27 cellular contexts compared by ENCODE assay signal in genomic region chr4:57231781-57232180, GRCh38.
DNase-seq lines count a peak whose midpoint lies in the region; ATAC-seq and TF ChIP-seq lines count a peak whose summit lies in the region.
"Had no signal": no experiment of that assay in that cellular context is flagged by ENCODE, and none has a peak within 500 bp of the region (broad histone marks: within the 10 kb centered on the region; RNA-seq: fewer than 3 reads in every experiment).

No MANE protein-coding gene starts in this region.

- no peak for TF ChIP-seq CTCF in mammary epithelial cell (conservative IDR thresholded peaks at IDR 0.05 in 1 of 2, IDR thresholded peaks at IDR 0.05 in 1 of 2; ENCODE audit: extremely low read depth in 1 of 2, insufficient read depth in 1 of 2, low read depth in 1 of 2, low read length in 2 of 2)
- TF ChIP-seq CTCF in fibroblast of pulmonary artery (IDR thresholded peaks at IDR 0.05; ENCODE audit: low read length, missing control alignments), result no peak
- no peak for TF ChIP-seq CTCF in nephron progenitor cell (IDR thresholded peaks at IDR 0.05)

- H3K4me3 Mint-ChIP-seq in nephron progenitor cell, result no peak overlapping the region
- H3K4me3 Mint-ChIP-seq in immature natural killer cell, result no peak overlapping the region
- H3K4me3 Mint-ChIP-seq: activated T-helper 17 cell treated with anti-CD3 and anti-CD28 coated beads, Interleukin-2, amount 50 U/mL, for 72 hours; dendritic cell treated with granulocyte-macrophage colony-stimulating factor and Interleukin-4, amounts not matched to agents 40 ng/mL and 50 ng/mL, for 4 days; stimulated activated effector memory CD8-positive, alpha-beta T cell treated with anti-CD3 and anti-CD28 coated beads, Interleukin-12 subunit alpha, Interleukin-12 subunit beta, amount 100 ng/mL, for 72 hours had no signal

- H3K4me1 ChIP-seq in mammary epithelial cell (ENCODE audit: insufficient read depth, low read length), result peaks cover 40% of the 10 kb centered on the region
- H3K4me1 ChIP-seq: esophagus squamous epithelium, Peyer's patch, psoas muscle had no signal

- BruUV-seq in mammary epithelial cell (replicated peaks; lab: Mats Ljungman, UMichigan), result no TSS peak

- H2AFZ ChIP-seq in mammary epithelial cell (ENCODE audit: low read depth, low read length), result no peak overlapping the region

- H3K27me3 Mint-ChIP-seq in nephron progenitor cell (ENCODE audit: low read depth, poor library complexity) (no peaks in the 10 kb centered on the region), immature natural killer cell (ENCODE audit: low read depth in 3 of 3) (peaks cover 0 to 9% (median 5%) of the 10 kb centered on the region in 3 donors)
- H3K27me3 Mint-ChIP-seq: dendritic cell treated with granulocyte-macrophage colony-stimulating factor and Interleukin-4, amounts not matched to agents 40 ng/mL and 50 ng/mL, for 4 days had no signal

- in situ Hi-C loops in mammary epithelial cell (cut with MboI; ENCODE audit: low sequenced_read_pairs in 2 of 2), result no loop called here

- H3K9me3 Mint-ChIP-seq in nephron progenitor cell (peaks cover 3% of the 10 kb centered on the region), immature natural killer cell (peaks cover 0 to 6% (median 0%) of the 10 kb centered on the region in 6 donors)
- H3K9me3 Mint-ChIP-seq: dendritic cell treated with granulocyte-macrophage colony-stimulating factor and Interleukin-4, amounts not matched to agents 40 ng/mL and 50 ng/mL, for 4 days; stimulated activated effector memory CD8-positive, alpha-beta T cell treated with anti-CD3 and anti-CD28 coated beads, Interleukin-12 subunit alpha, Interleukin-12 subunit beta, amount 100 ng/mL, for 72 hours had no signal

- peaks cover 37% of the 10 kb centered on the region for H3K4me1 Mint-ChIP-seq in nephron progenitor cell
- H3K4me1 Mint-ChIP-seq in immature natural killer cell, result no peaks in the 10 kb centered on the region
- H3K4me1 Mint-ChIP-seq: activated T-helper 17 cell treated with anti-CD3 and anti-CD28 coated beads, Interleukin-2, amount 50 U/mL, for 72 hours; stimulated activated effector memory CD8-positive, alpha-beta T cell treated with anti-CD3 and anti-CD28 coated beads, Interleukin-12 subunit alpha, Interleukin-12 subunit beta, amount 100 ng/mL, for 72 hours had no signal

- H3K79me2 ChIP-seq in mammary epithelial cell (ENCODE audit: insufficient read depth, low read length), result no peaks in the 10 kb centered on the region

- dilution Hi-C loops in mammary epithelial cell (cut with HindIII; ENCODE audit: low sequenced_read_pairs), result no loop called here

- H3K9ac ChIP-seq in mammary epithelial cell (ENCODE audit: insufficient read depth, low read length), result no peak overlapping the region

- WGBS in mammary epithelial cell (ENCODE audit: low coverage, missing lambda C conversion rate), result 75% methylated on average over 2 of the region's 2 CpGs

- ATAC-seq in HG03175 (IDR thresholded peaks at IDR 0.05; ENCODE audit: unreplicated experiment), result no peak
- no peak for ATAC-seq in HG02981 (IDR thresholded peaks at IDR 0.05; ENCODE audit: unreplicated experiment)
- ATAC-seq: activated T-helper 17 cell treated with anti-CD3 and anti-CD28 coated beads, Interleukin-2, amount 50 U/mL, for 72 hours; left ventricle myocardium superior; psoas muscle; stimulated activated effector memory CD8-positive, alpha-beta T cell treated with anti-CD3 and anti-CD28 coated beads, Interleukin-12 subunit alpha, Interleukin-12 subunit beta, amount 100 ng/mL, for 72 hours had no signal

- H3K4me3 ChIP-seq in mammary epithelial cell (replicated peaks in 1 of 3; ENCODE audit: insufficient read depth in 1 of 3, low read depth in 2 of 3, low read length in 3 of 3) (no peak overlapping the region), fibroblast of pulmonary artery (replicated peaks; ENCODE audit: low read depth, low read length) (no peak overlapping the region)
- H3K4me3 ChIP-seq: esophagus squamous epithelium, Peyer's patch, psoas muscle, tibial nerve had no signal

- H3K27ac ChIP-seq in mammary epithelial cell (ENCODE audit: insufficient read depth, low read depth, low read length), result no peak overlapping the region
- H3K27ac ChIP-seq: esophagus squamous epithelium, Peyer's patch, psoas muscle had no signal

- no peaks in the 10 kb centered on the region for H3K27me3 ChIP-seq in mammary epithelial cell (ENCODE audit: insufficient read depth, low read length)
- H3K27me3 ChIP-seq: Peyer's patch, tibial nerve had no signal

- H3K27ac Mint-ChIP-seq in nephron progenitor cell (peak overlapping the region; percentile 6), immature natural killer cell (no peak overlapping the region)
- H3K27ac Mint-ChIP-seq: activated T-helper 17 cell treated with anti-CD3 and anti-CD28 coated beads, Interleukin-2, amount 50 U/mL, for 72 hours; dendritic cell treated with granulocyte-macrophage colony-stimulating factor and Interleukin-4, amounts not matched to agents 40 ng/mL and 50 ng/mL, for 4 days; stimulated activated effector memory CD8-positive, alpha-beta T cell treated with anti-CD3 and anti-CD28 coated beads, Interleukin-12 subunit alpha, Interleukin-12 subunit beta, amount 100 ng/mL, for 72 hours had no signal

- H4K20me1 ChIP-seq in mammary epithelial cell (ENCODE audit: insufficient read depth, low read length), result no peaks in the 10 kb centered on the region

- intact Hi-C loops in mammary epithelial cell (cut with micrococcal nuclease), result no loop called here

- H3K36me3 Mint-ChIP-seq in nephron progenitor cell (ENCODE audit: low read depth), result peaks cover 2% of the 10 kb centered on the region
- H3K36me3 Mint-ChIP-seq in immature natural killer cell, result no peaks in the 10 kb centered on the region
- H3K36me3 Mint-ChIP-seq: stimulated activated effector memory CD8-positive, alpha-beta T cell treated with anti-CD3 and anti-CD28 coated beads, Interleukin-12 subunit alpha, Interleukin-12 subunit beta, amount 100 ng/mL, for 72 hours had no signal

- H3K4me2 ChIP-seq in mammary epithelial cell (ENCODE audit: insufficient read depth, low read depth, low read length), result peak overlapping the region; percentile 38

- no peaks in the 10 kb centered on the region for H3K36me3 ChIP-seq in mammary epithelial cell (ENCODE audit: insufficient read depth, low read length)
- H3K36me3 ChIP-seq: esophagus squamous epithelium, Peyer's patch, tibial nerve had no signal

- no peaks in the 10 kb centered on the region for H3K9me3 ChIP-seq in mammary epithelial cell (replicated peaks; ENCODE audit: insufficient read depth, low read length)
- H3K9me3 ChIP-seq: esophagus squamous epithelium, Peyer's patch, psoas muscle, tibial nerve had no signal

- DNase-seq in HCEC 1CT (peak; percentile 18), mammary epithelial cell (peak; percentile 50), fibroblast of pulmonary artery (ENCODE audit: low read depth) (peak; percentile 2), nephron progenitor cell (no peak), immature natural killer cell (no peak)
- DNase-seq in activated CD4-positive, alpha-beta T cell treated with anti-CD3 and anti-CD28 coated beads for 48 hours, result no peak
- DNase-seq: activated naive CD4-positive, alpha-beta T cell treated with anti-CD3 and anti-CD28 coated beads, Interleukin-2, amount 50 U/mL, for 16 hours; caudate nucleus; DMS 273 treated with DMSO at 0.1 percent for 48 hours; esophagus squamous epithelium; hypothalamus; IMR-90; left ventricle myocardium superior; NCI-H446; NCI-H774; Peyer's patch; psoas muscle; SIG-M5; stimulated activated CD4-positive, alpha-beta T cell treated with anti-CD3 and anti-CD28 coated beads, Interleukin-15, amount 100 ng/mL, for 24 hours; stimulated activated CD4-positive, alpha-beta T cell treated with anti-CD3 and anti-CD28 coated beads, Interleukin-4, amount 100 ng/mL, for 4 hours; SW 1271 had no signal

- CTCF ChIA-PET in mammary epithelial cell (lab: Charles Lee; ENCODE audit: low non-redundant PET), result no interaction called here

Comparison
In these comparisons a context has a peak if more than half of its experiments do, and no peak if none do; other contexts are left out.
1. DNase-seq: peak in HCEC 1CT (single experiment), mammary epithelial cell (single experiment) and fibroblast of pulmonary artery (single experiment); none in nephron progenitor cell (single experiment), activated CD4-positive, alpha-beta T cell treated with anti-CD3 and anti-CD28 coated beads for 48 hours (single experiment) and immature natural killer cell (0 of 3).